8 cellular contexts compared by ENCODE assay signal in the genomic region with DNA sequence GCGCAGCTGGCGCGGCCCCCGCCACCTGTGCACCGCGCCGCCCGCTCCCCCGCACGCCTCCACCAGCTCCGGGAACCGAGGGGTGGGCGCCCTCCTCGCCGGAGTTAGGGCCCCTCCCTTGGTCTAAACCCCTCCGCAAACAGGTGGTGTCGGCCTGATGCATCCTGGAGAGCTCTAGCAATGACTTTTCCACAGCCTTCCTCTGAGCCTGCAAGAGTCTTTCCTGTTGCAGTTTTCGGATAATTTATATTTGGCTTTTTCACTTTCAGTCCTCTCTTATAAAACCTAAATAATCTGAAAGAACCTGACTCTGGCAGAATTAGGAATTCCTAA. TPM values are rescaled to one million over a fixed set of nuclear protein-coding genes. Genes with fewer than 3 reads are reported as not detected.
DNase-seq lines count a peak whose midpoint lies in the region; ATAC-seq and TF ChIP-seq lines count a peak whose summit lies in the region.

No MANE protein-coding gene starts in this region.

- ATAC-seq in body of pancreas: peak; percentile 22

- H3K9me3 ChIP-seq in body of pancreas: no peaks in the 10 kb centered on the region
- H3K9me3 ChIP-seq in mucosa of rectum (ENCODE audit: control insufficient read depth in 2 of 2, low read length in 2 of 2): no peaks in the 10 kb centered on the region

- H3K4me3 ChIP-seq in ACC112 (ENCODE audit: low read depth, low read length) (peak overlapping the region; percentile 78), body of pancreas (peak overlapping the region; percentile 56 to 81), mucosa of rectum (ENCODE audit: low read length in 2 of 2) (peak overlapping the region; percentile 53 to 66)

- peaks cover 79% of the 10 kb centered on the region for H3K27me3 ChIP-seq in ACC112 (ENCODE audit: insufficient read depth, low read length)
- no peaks in the 10 kb centered on the region for H3K27me3 ChIP-seq in body of pancreas
- peaks cover 12 to 13% of the 10 kb centered on the region in 2 donors for H3K27me3 ChIP-seq in mucosa of rectum (ENCODE audit: control insufficient read depth in 2 of 2, insufficient read depth in 2 of 2, low read length in 2 of 2)

- no peaks in the 10 kb centered on the region for H3K4me1 ChIP-seq in ACC112 (ENCODE audit: control insufficient read depth, insufficient read depth, low read length, unreplicated experiment)
- H3K4me1 ChIP-seq in body of pancreas: peaks cover 6% of the 10 kb centered on the region
- no peaks in the 10 kb centered on the region for H3K4me1 ChIP-seq in mucosa of rectum (ENCODE audit: control insufficient read depth in 2 of 2, insufficient read depth in 2 of 2, low read length in 2 of 2)

- CTCF ChIA-PET in HEK293T (lab: Yijun Ruan, JAX): interaction anchor here (0.9 to 2.7 kb wide), 3 partner anchors 150 to 156 kb away, joined by 3 to 27 read pairs (median 6); no protein-coding TSS in a partner anchor

- no peak overlapping the region for H3K9ac ChIP-seq in mucosa of rectum (ENCODE audit: low read depth in 1 of 2, low read length in 2 of 2)

- no peak overlapping the region for H3K27ac ChIP-seq in ACC112 (ENCODE audit: low read depth, low read length)
- peak overlapping the region; percentile 41 to 88 (median 80) for H3K27ac ChIP-seq in body of pancreas
- H3K27ac ChIP-seq in mucosa of rectum (ENCODE audit: low read depth in 2 of 2, low read length in 2 of 2): no peak overlapping the region

- POLR2A ChIA-PET in HEK293T (lab: Yijun Ruan, JAX): interaction anchor here (1.3 to 1.7 kb wide), 2 partner anchors 11 to 152 kb away, joined by 5 to 8 read pairs; no protein-coding TSS in a partner anchor

- DNase-seq in HEK293T (ENCODE audit: extremely low spot score) (no peak), body of pancreas (no peak), hypothalamus (lab: John Stamatoyannopoulos, UW) (no peak), middle frontal gyrus (ENCODE audit: extremely low spot score, low spot score) (no peak), NCI-H748 (lab: John Stamatoyannopoulos, UW; ENCODE audit: unreplicated experiment) (no peak)
- no peak for DNase-seq in stimulated activated CD4-positive, alpha-beta T cell treated with anti-CD3 and anti-CD28 coated beads, Interleukin-4, amount 100 ng/mL, for 1 hour

- intact Hi-C loops in body of pancreas (cut with DNase I): loop anchor here (5.0 kb wide), 1 partner anchor 153 kb away; no protein-coding TSS in a partner anchor

- WGBS in body of pancreas, 2 donors: 0 to 2% methylated on average over 9 to 18 of the region's 18 CpGs

- H3K79me2 ChIP-seq in ACC112 (ENCODE audit: control insufficient read depth, insufficient read depth, low read length, unreplicated experiment): no peaks in the 10 kb centered on the region

- H3K36me3 ChIP-seq in ACC112 (ENCODE audit: insufficient read depth, low read length) (no peaks in the 10 kb centered on the region), body of pancreas (replicated peaks in 1 of 2; ENCODE audit: insufficient read depth in 1 of 2, low read depth in 2 of 2) (no peaks in the 10 kb centered on the region), mucosa of rectum (ENCODE audit: control insufficient read depth in 2 of 2, insufficient read depth in 2 of 2, low read length in 2 of 2) (no peaks in the 10 kb centered on the region)

- peak in 1 of 7 experiments; percentile 1 for TF ChIP-seq CTCF in body of pancreas (IDR thresholded peaks at IDR 0.05)

- no peak for TF ChIP-seq POLR2A in body of pancreas (IDR thresholded peaks at IDR 0.05)

- H2AFZ ChIP-seq in ACC112 (ENCODE audit: low read length, unreplicated experiment): peak overlapping the region; percentile 51

TF ChIP-seq in HEK293T, 16 proteins besides CTCF, POLR2A, EP300 and RAD21:
- TF ChIP-seq BHLHE40 (IDR thresholded peaks at IDR 0.05; ENCODE audit: borderline replicate concordance) (no peak), FOXM1 (IDR thresholded peaks at IDR 0.05; ENCODE audit: borderline replicate concordance) (peak; percentile 30; the same call in 1 of the 2 replicates)
TF ChIP-seq in HEK293T: peak in this region for 1.

RNA-seq across cellular contexts. Expression of gene IGSF11, which starts 0.3 kb away (rescaled TPM):
- 1 to 10 TPM; 3.0 to 9.1 TPM for total RNA-seq in body of pancreas

Comparison
In these comparisons a context has a peak if more than half of its experiments do, and no peak if none do; other contexts are left out.
1. H3K27ac ChIP-seq: peak in body of pancreas (4 of 4); none in ACC112 (single experiment) and mucosa of rectum (0 of 2).
2. Peak in every context shown above with its lines, with median percentiles within 50 percentile points of each other: H3K4me3 ChIP-seq.